In the genomic region with DNA sequence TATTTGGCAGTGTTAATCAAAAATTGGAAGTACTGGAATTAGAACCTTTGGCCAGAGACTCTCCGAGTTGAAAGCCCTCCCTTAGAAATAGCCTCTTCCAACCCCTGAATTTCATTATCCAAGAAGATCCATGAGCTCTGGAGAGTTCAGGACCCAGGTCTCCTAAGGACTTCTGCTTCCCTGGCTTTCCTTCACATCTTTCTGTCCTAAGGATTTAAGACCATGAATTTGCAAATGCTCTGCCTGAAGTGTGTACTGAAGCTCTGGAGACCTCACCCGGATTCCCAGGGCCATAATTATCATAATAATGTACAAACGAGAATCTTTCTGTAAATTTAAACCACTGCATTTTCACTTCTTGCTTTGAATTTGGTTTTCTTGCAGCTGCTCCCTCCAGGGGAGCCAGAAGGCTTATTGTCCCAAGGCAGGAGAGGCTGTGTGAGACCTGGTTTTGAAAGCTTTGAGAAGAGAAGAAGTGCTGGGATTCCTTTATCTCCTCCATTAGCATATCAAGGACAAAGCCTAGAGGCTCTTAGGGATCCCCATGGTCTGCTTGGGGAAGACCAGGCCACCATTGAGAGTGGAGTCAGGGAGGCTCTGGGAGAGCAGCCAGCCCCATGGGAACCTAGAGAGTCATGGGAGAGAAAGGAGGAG, we compare ENCODE assay signal across 1 cellular context.
TF ChIP-seq lines count a peak whose summit lies in the region.

No MANE protein-coding gene starts in this region.

TF ChIP-seq in GM23338, 12 proteins besides CTCF, POLR2A, EP300 and RAD21 (continued from another document):
- no peak for TF ChIP-seq CREB1 (CRISPR knock-in tag; IDR thresholded peaks at IDR 0.05; ENCODE audit: low read depth)
- TF ChIP-seq, protein P1, sequence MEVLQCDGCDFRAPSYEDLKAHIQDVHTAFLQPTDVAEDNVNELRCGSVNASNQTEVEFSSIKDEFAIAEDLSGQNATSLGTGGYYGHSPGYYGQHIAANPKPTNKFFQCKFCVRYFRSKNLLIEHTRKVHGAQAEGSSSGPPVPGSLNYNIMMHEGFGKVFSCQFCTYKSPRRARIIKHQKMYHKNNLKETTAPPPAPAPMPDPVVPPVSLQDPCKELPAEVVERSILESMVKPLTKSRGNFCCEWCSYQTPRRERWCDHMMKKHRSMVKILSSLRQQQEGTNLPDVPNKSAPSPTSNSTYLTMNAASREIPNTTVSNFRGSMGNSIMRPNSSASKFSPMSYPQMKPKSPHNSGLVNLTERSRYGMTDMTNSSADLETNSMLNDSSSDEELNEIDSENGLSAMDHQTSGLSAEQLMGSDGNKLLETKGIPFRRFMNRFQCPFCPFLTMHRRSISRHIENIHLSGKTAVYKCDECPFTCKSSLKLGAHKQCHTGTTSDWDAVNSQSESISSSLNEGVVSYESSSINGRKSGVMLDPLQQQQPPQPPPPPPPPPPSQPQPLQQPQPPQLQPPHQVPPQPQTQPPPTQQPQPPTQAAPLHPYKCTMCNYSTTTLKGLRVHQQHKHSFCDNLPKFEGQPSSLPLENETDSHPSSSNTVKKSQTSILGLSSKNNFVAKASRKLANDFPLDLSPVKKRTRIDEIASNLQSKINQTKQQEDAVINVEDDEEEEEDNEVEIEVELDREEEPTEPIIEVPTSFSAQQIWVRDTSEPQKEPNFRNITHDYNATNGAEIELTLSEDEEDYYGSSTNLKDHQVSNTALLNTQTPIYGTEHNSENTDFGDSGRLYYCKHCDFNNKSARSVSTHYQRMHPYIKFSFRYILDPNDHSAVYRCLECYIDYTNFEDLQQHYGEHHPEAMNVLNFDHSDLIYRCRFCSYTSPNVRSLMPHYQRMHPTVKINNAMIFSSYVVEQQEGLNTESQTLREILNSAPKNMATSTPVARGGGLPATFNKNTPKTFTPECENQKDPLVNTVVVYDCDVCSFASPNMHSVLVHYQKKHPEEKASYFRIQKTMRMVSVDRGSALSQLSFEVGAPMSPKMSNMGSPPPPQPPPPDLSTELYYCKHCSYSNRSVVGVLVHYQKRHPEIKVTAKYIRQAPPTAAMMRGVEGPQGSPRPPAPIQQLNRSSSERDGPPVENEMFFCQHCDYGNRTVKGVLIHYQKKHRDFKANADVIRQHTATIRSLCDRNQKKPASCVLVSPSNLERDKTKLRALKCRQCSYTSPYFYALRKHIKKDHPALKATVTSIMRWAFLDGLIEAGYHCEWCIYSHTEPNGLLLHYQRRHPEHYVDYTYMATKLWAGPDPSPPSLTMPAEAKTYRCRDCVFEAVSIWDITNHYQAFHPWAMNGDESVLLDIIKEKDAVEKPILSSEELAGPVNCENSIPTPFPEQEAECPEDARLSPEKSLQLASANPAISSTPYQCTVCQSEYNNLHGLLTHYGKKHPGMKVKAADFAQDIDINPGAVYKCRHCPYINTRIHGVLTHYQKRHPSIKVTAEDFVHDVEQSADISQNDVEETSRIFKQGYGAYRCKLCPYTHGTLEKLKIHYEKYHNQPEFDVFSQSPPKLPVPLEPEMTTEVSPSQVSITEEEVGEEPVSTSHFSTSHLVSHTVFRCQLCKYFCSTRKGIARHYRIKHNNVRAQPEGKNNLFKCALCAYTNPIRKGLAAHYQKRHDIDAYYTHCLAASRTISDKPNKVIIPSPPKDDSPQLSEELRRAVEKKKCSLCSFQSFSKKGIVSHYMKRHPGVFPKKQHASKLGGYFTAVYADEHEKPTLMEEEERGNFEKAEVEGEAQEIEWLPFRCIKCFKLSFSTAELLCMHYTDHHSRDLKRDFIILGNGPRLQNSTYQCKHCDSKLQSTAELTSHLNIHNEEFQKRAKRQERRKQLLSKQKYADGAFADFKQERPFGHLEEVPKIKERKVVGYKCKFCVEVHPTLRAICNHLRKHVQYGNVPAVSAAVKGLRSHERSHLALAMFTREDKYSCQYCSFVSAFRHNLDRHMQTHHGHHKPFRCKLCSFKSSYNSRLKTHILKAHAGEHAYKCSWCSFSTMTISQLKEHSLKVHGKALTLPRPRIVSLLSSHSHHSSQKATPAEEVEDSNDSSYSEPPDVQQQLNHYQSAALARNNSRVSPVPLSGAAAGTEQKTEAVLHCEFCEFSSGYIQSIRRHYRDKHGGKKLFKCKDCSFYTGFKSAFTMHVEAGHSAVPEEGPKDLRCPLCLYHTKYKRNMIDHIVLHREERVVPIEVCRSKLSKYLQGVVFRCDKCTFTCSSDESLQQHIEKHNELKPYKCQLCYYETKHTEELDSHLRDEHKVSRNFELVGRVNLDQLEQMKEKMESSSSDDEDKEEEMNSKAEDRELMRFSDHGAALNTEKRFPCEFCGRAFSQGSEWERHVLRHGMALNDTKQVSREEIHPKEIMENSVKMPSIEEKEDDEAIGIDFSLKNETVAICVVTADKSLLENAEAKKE (CRISPR knock-in tag; IDR thresholded peaks at IDR 0.05): peak; percentile 99
